Comparison of ENCODE assay signal across 12 cellular contexts in genomic region chr7:139702313-139702731, GRCh38.
DNase-seq lines count a peak whose midpoint lies in the region; ATAC-seq and TF ChIP-seq lines count a peak whose summit lies in the region.
"Had no signal": no experiment of that assay in that cellular context is flagged by ENCODE, and none has a peak within 500 bp of the region (broad histone marks: within the 10 kb centered on the region; RNA-seq: fewer than 3 reads in every experiment).

No MANE protein-coding gene starts in this region.

- peaks cover 0 to 14% (median 6%) of the 10 kb centered on the region in 7 donors for H3K9me3 Mint-ChIP-seq in CD14-positive monocyte

- no peak overlapping the region for H3K4me3 ChIP-seq in fibroblast of villous mesenchyme (ENCODE audit: low read depth, low read length)
- H3K4me3 ChIP-seq in neutrophil (ENCODE audit: low read depth in 1 of 2, low read length in 1 of 2) = no peak overlapping the region

- H3K27me3 ChIP-seq in neutrophil = no peaks in the 10 kb centered on the region
- H3K27me3 ChIP-seq: brain microvascular endothelial cell had no signal

- no peak for DNase-seq in CD14-positive monocyte (ENCODE audit: low spot score)
- peak; percentile 65 for DNase-seq in NCI-H1092 treated with DMSO at 0.1 percent for 48 hours (lab: John Stamatoyannopoulos, UW)
- DNase-seq in fibroblast of villous mesenchyme (ENCODE audit: low read depth) = peak; percentile 28
- no peak for DNase-seq in GM10266 (ENCODE audit: extremely low spot score)
- no peak for DNase-seq in Kasumi-1 (lab: John Stamatoyannopoulos, UW)
- DNase-seq in NCI-H524 (lab: John Stamatoyannopoulos, UW) = no peak
- DNase-seq: activated CD8-positive, alpha-beta memory T cell treated with anti-CD3 and anti-CD28 coated beads, Interleukin-2, amount 50 U/mL, for 48 hours; brain microvascular endothelial cell; left colon; NCI-H1436 treated with DMSO at 0.1 percent for 48 hours had no signal

- peaks cover 19% of the 10 kb centered on the region for H3K4me1 Mint-ChIP-seq in CD14-positive monocyte

- peak overlapping the region in 4 of 7 donors; percentile 38 to 75 (median 57) for H3K27ac Mint-ChIP-seq in CD14-positive monocyte

- H3K4me1 ChIP-seq in neutrophil (ENCODE audit: control insufficient read depth in 1 of 2, insufficient read depth in 1 of 2, low read depth in 1 of 2, low read length in 1 of 2) = peaks cover 0 to 14% of the 10 kb centered on the region in 2 experiments

- H3K27me3 Mint-ChIP-seq in CD14-positive monocyte (ENCODE audit: low read depth in 3 of 3) = peaks cover 0 to 5% (median 3%) of the 10 kb centered on the region in 3 donors

- H3K9me3 ChIP-seq in neutrophil = no peaks in the 10 kb centered on the region

- H3K36me3 Mint-ChIP-seq in CD14-positive monocyte = peaks cover 62 to 76% of the 10 kb centered on the region in 2 donors

- ATAC-seq in HG02623 (IDR thresholded peaks at IDR 0.05; ENCODE audit: unreplicated experiment) = no peak
- ATAC-seq: left colon had no signal

- TF ChIP-seq CTCF in CD14-positive monocyte (IDR thresholded peaks at IDR 0.05) (no peak), fibroblast of villous mesenchyme (IDR thresholded peaks at IDR 0.05; ENCODE audit: insufficient read depth, low read depth, low read length) (no peak), neutrophil (IDR thresholded peaks at IDR 0.05) (no peak), GM10266 (IDR thresholded peaks at IDR 0.05; ENCODE audit: control insufficient read depth, insufficient read depth, low read depth, missing control alignments) (no peak)

- H3K36me3 ChIP-seq in neutrophil = peaks cover 62% of the 10 kb centered on the region

- intact Hi-C loops in CD14-positive monocyte (cut with micrococcal nuclease) = loop anchor here in 1 of 2 donors (10.0 kb wide), 1 partner anchor 58 kb away; no protein-coding TSS in a partner anchor

- H3K27ac ChIP-seq in neutrophil = peak overlapping the region; percentile 71
- H3K27ac ChIP-seq: brain microvascular endothelial cell had no signal

- H3K4me3 Mint-ChIP-seq in CD14-positive monocyte = no peak overlapping the region

Comparison
In these comparisons a context has a peak if more than half of its experiments do, and no peak if none do; other contexts are left out.
1. DNase-seq: peak in NCI-H1092 treated with DMSO at 0.1 percent for 48 hours (single experiment) and fibroblast of villous mesenchyme (single experiment); none in CD14-positive monocyte (single experiment), GM10266 (single experiment), Kasumi-1 (0 of 2) and NCI-H524 (0 of 2).